Comparison of ENCODE assay signal across 18 cellular contexts in genomic region chr9:126615791-126616447, GRCh38. TPM values are rescaled to one million over a fixed set of nuclear protein-coding genes. Genes with fewer than 3 reads are reported as not detected.
DNase-seq lines count a peak whose midpoint lies in the region; ATAC-seq and TF ChIP-seq lines count a peak whose summit lies in the region.
"Had no signal": no experiment of that assay in that cellular context is flagged by ENCODE, and none has a peak within 500 bp of the region (broad histone marks: within the 10 kb centered on the region; RNA-seq: fewer than 3 reads in every experiment).

No MANE protein-coding gene starts in this region.

- H3K9me3 Mint-ChIP-seq in brain: no peaks in the 10 kb centered on the region
- no peaks in the 10 kb centered on the region for H3K9me3 Mint-ChIP-seq in naive thymus-derived CD8-positive, alpha-beta T cell
- no peaks in the 10 kb centered on the region for H3K9me3 Mint-ChIP-seq in activated CD4-positive, alpha-beta T cell treated with anti-CD3 and anti-CD28 coated beads, Interleukin-2, amount 10 ng/mL, durations not matched to agents 24 days and 14 days
- H3K9me3 Mint-ChIP-seq: activated naive CD4-positive, alpha-beta T cell treated with anti-CD3 and anti-CD28 coated beads, Interleukin-2, amount 50 U/mL, for 72 hours had no signal

- intact Hi-C loops in activated CD4-positive, alpha-beta T cell treated with anti-CD3 and anti-CD28 coated beads, Interleukin-2, amount 10 ng/mL, durations not matched to agents 24 days and 14 days (cut with micrococcal nuclease): no loop called here

- H3K36me3 Mint-ChIP-seq in brain: no peaks in the 10 kb centered on the region
- H3K36me3 Mint-ChIP-seq in naive thymus-derived CD8-positive, alpha-beta T cell: peaks cover 0 to 11% (median 0%) of the 10 kb centered on the region in 3 donors
- peaks cover 3% of the 10 kb centered on the region for H3K36me3 Mint-ChIP-seq in activated CD4-positive, alpha-beta T cell treated with anti-CD3 and anti-CD28 coated beads, Interleukin-2, amount 10 ng/mL, durations not matched to agents 24 days and 14 days (ENCODE audit: low read depth)

- H3K36me3 ChIP-seq in BLaER1: no peaks in the 10 kb centered on the region
- no peaks in the 10 kb centered on the region for H3K36me3 ChIP-seq in ES-I3 (ENCODE audit: insufficient read depth, low read length)
- H3K36me3 ChIP-seq: spleen had no signal

- peak in 1 of 2 experiments; percentile 33 for TF ChIP-seq CTCF in brain (conservative IDR thresholded peaks at IDR 0.05)

- H4K20me1 ChIP-seq in BLaER1: peaks cover 95% of the 10 kb centered on the region

- POLR2A ChIA-PET in naive thymus-derived CD8-positive, alpha-beta T cell (lab: Charles Lee): no interaction called here

- H3K27me3 Mint-ChIP-seq in brain: peaks cover 90% of the 10 kb centered on the region
- H3K27me3 Mint-ChIP-seq in naive thymus-derived CD8-positive, alpha-beta T cell: peaks cover 33 to 76% (median 56%) of the 10 kb centered on the region in 5 donors
- H3K27me3 Mint-ChIP-seq in activated CD4-positive, alpha-beta T cell treated with anti-CD3 and anti-CD28 coated beads, Interleukin-2, amount 10 ng/mL, durations not matched to agents 24 days and 14 days: peaks cover 71% of the 10 kb centered on the region

- H3K4me1 Mint-ChIP-seq in brain: peaks cover 26% of the 10 kb centered on the region
- peaks cover 20 to 35% (median 28%) of the 10 kb centered on the region in 4 donors for H3K4me1 Mint-ChIP-seq in naive thymus-derived CD8-positive, alpha-beta T cell
- peaks cover 13% of the 10 kb centered on the region for H3K4me1 Mint-ChIP-seq in activated CD4-positive, alpha-beta T cell treated with anti-CD3 and anti-CD28 coated beads, Interleukin-2, amount 10 ng/mL, durations not matched to agents 24 days and 14 days

- H3K4me3 Mint-ChIP-seq in brain: peak overlapping the region in 4 of 5 experiments; percentile 24 to 76 (median 62)
- peak overlapping the region in 6 of 10 donors; percentile 2 to 54 (median 28) for H3K4me3 Mint-ChIP-seq in naive thymus-derived CD8-positive, alpha-beta T cell
- no peak overlapping the region for H3K4me3 Mint-ChIP-seq in activated CD4-positive, alpha-beta T cell treated with anti-CD3 and anti-CD28 coated beads, Interleukin-2, amount 10 ng/mL, durations not matched to agents 24 days and 14 days

- H3K27ac Mint-ChIP-seq in brain: peak overlapping the region in 1 of 5 experiments; percentile 80
- no peak overlapping the region for H3K27ac Mint-ChIP-seq in naive thymus-derived CD8-positive, alpha-beta T cell
- no peak overlapping the region for H3K27ac Mint-ChIP-seq in activated CD4-positive, alpha-beta T cell treated with anti-CD3 and anti-CD28 coated beads, Interleukin-2, amount 10 ng/mL, durations not matched to agents 24 days and 14 days
- H3K27ac Mint-ChIP-seq: activated naive CD4-positive, alpha-beta T cell treated with anti-CD3 and anti-CD28 coated beads, Interleukin-2, amount 50 U/mL, for 72 hours had no signal

- H3K27ac ChIP-seq in BLaER1: no peak overlapping the region
- H3K27ac ChIP-seq: HL-60, spleen had no signal

- peak overlapping the region; percentile 50; the same call in 1 of the 2 replicates for H3K4me3 ChIP-seq in BLaER1
- H3K4me3 ChIP-seq: GM12878 had no signal

- no peak overlapping the region for H3K9ac ChIP-seq in BLaER1
- peak overlapping the region; percentile 39; the same call in 1 of the 2 replicates for H3K9ac ChIP-seq in ES-I3 (ENCODE audit: low read depth, low read length)

- ATAC-seq in naive thymus-derived CD8-positive, alpha-beta T cell: no peak
- no peak for ATAC-seq in HG03442 (IDR thresholded peaks at IDR 0.05; ENCODE audit: unreplicated experiment)
- ATAC-seq: GM12878; Panc1; stimulated activated naive CD8-positive, alpha-beta T cell treated with anti-CD3 and anti-CD28 coated beads, Interleukin-15, Interleukin-2, amounts not matched to agents 100 U/mL and 50 U/mL, for 24 hours had no signal

- H3K4me1 ChIP-seq in BLaER1 (peaks cover 34% of the 10 kb centered on the region), ES-I3 (ENCODE audit: insufficient read depth, low read length) (peaks cover 24% of the 10 kb centered on the region)

- H3K4me2 ChIP-seq in BLaER1: peak overlapping the region; percentile 74

- peaks cover 100% of the 10 kb centered on the region for H3K27me3 ChIP-seq in BLaER1

- H3K9me3 ChIP-seq in BLaER1 (no peaks in the 10 kb centered on the region), ES-I3 (ENCODE audit: control insufficient read depth, insufficient read depth, low read length) (no peaks in the 10 kb centered on the region)
- H3K9me3 ChIP-seq: spleen had no signal

- peak in 1 of 10 donors; percentile 42 for DNase-seq in naive thymus-derived CD8-positive, alpha-beta T cell
- no peak for DNase-seq in activated CD4-positive, alpha-beta T cell treated with anti-CD3 and anti-CD28 coated beads, Interleukin-2, amount 10 ng/mL, durations not matched to agents 24 days and 14 days
- no peak for DNase-seq in NCI-H187 treated with DMSO at 0.1 percent for 48 hours (lab: John Stamatoyannopoulos, UW)
- DNase-seq in activated effector memory CD4-positive, alpha-beta T cell treated with Interleukin-2 at 50 U/mL for 16 hours: no peak
- DNase-seq: activated CD4-positive, CD25-positive, alpha-beta regulatory T cell; foreskin fibroblast; NCI-H1694; spleen; stimulated activated naive CD8-positive, alpha-beta T cell treated with anti-CD3 and anti-CD28 coated beads, Interleukin-15, Interleukin-2, amounts not matched to agents 100 U/mL and 50 U/mL, for 24 hours had no signal

RNA-seq across cellular contexts. Expression of gene LMX1B, which starts 2.2 kb away (rescaled TPM):
- polyA plus RNA-seq in brain (ENCODE audit: insufficient read depth, low read depth, low replicate concordance): not detected
- not detected for total RNA-seq in naive thymus-derived CD8-positive, alpha-beta T cell
- polyA plus RNA-seq in naive thymus-derived CD8-positive, alpha-beta T cell: not detected
- total RNA-seq in activated CD4-positive, alpha-beta T cell treated with anti-CD3 and anti-CD28 coated beads, Interleukin-2, amount 10 ng/mL, durations not matched to agents 24 days and 14 days: not detected in 2 replicates
- total RNA-seq: activated naive CD4-positive, alpha-beta T cell treated with anti-CD3 and anti-CD28 coated beads, Interleukin-2, amount 50 U/mL, for 72 hours; GM12878; urinary bladder had no signal
- polyA plus RNA-seq: GM12878 had no signal
